Comparison of ENCODE assay signal across 9 cellular contexts in the genomic region with DNA sequence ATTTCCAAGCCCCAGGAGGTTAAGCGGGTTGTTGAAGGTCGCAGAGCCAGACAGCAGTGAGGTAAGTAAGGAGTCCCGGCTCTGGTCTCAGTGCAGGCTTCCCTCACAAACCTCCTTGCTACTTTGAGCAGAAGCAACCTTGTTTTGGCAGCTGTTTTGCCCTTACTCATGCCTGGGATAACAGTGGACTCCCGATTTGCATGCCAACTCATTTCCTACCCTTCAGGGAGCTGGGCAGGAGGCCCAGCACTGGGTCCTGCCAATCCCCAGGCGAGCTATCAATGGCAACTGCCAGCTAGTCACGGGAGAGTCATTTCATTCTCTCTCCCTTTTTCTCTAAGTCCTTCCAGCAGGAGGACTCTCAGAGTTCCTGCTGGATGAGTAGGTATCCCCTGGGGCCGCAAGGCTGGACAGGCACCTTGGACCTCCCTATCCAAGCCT.
DNase-seq lines count a peak whose midpoint lies in the region; ATAC-seq and TF ChIP-seq lines count a peak whose summit lies in the region.
"Had no signal": no experiment of that assay in that cellular context is flagged by ENCODE, and none has a peak within 500 bp of the region (broad histone marks: within the 10 kb centered on the region; RNA-seq: fewer than 3 reads in every experiment).

No MANE protein-coding gene starts in this region.

- no peak overlapping the region for H2BK120ac ChIP-seq in trophoblast cell (ENCODE audit: insufficient read depth, low read length, poor library complexity)

- ATAC-seq in GM18498 (IDR thresholded peaks at IDR 0.05; ENCODE audit: unreplicated experiment) (no peak), HG02763 (IDR thresholded peaks at IDR 0.05; ENCODE audit: unreplicated experiment) (no peak)
- ATAC-seq in CD4-positive, alpha-beta T cell (ENCODE audit: poor library complexity): no peak
- ATAC-seq: natural killer cell had no signal

- peak overlapping the region; percentile 41 for H2BK5ac ChIP-seq in trophoblast cell (ENCODE audit: low read depth, low read length, poor library complexity)

- no peak overlapping the region for H3K9ac ChIP-seq in trophoblast cell (ENCODE audit: low read length)
- no peak overlapping the region for H3K9ac ChIP-seq in colonic mucosa (ENCODE audit: low read depth in 2 of 2, low read length in 2 of 2)

- H3K4me3 Mint-ChIP-seq in CD4-positive, alpha-beta T cell: no peak overlapping the region
- H3K4me3 Mint-ChIP-seq: natural killer cell had no signal

- no peak overlapping the region for H3K14ac ChIP-seq in trophoblast cell (ENCODE audit: low read length)

- peak overlapping the region; percentile 22 for H3K4me2 ChIP-seq in trophoblast cell (ENCODE audit: low read length)

- no peak overlapping the region for H4K12ac ChIP-seq in trophoblast cell (ENCODE audit: low read depth, low read length)

- H3K9me3 ChIP-seq in SJCRH30 (replicated peaks): no peaks in the 10 kb centered on the region
- H3K9me3 ChIP-seq in trophoblast cell (ENCODE audit: insufficient read depth, low read depth, low read length): no peaks in the 10 kb centered on the region
- H3K9me3 ChIP-seq in colonic mucosa: no peaks in the 10 kb centered on the region
- no peaks in the 10 kb centered on the region for H3K9me3 ChIP-seq in CD4-positive, alpha-beta T cell (ENCODE audit: control insufficient read depth, low read length)

- no peak overlapping the region for H3K4ac ChIP-seq in trophoblast cell (ENCODE audit: low read depth, low read length)

- intact Hi-C loops in colonic mucosa (cut with DNase I): no loop called here
- intact Hi-C loops in CD4-positive, alpha-beta T cell (cut with DNase I, micrococcal nuclease): no loop called here

- H3K27ac ChIP-seq in SJCRH30: peak overlapping the region; percentile 84
- H3K27ac ChIP-seq in trophoblast cell (ENCODE audit: low read depth, low read length): peak overlapping the region; percentile 55
- no peak overlapping the region for H3K27ac ChIP-seq in colonic mucosa
- H3K27ac ChIP-seq in CD4-positive, alpha-beta T cell (ENCODE audit: low read depth, low read length): no peak overlapping the region

- H3K36me3 ChIP-seq in SJCRH30 (no peaks in the 10 kb centered on the region), trophoblast cell (ENCODE audit: control insufficient read depth in 1 of 2, insufficient read depth in 2 of 2, low read length in 2 of 2) (no peaks in the 10 kb centered on the region), colonic mucosa (no peaks in the 10 kb centered on the region)

- H3K4me1 ChIP-seq in SJCRH30 (peaks cover 19% of the 10 kb centered on the region), trophoblast cell (ENCODE audit: control insufficient read depth in 1 of 2, insufficient read depth in 2 of 2, low read length in 2 of 2) (peaks cover 16 to 17% of the 10 kb centered on the region in 2 experiments), colonic mucosa (peaks cover 7% of the 10 kb centered on the region)

- H2AFZ ChIP-seq in trophoblast cell (ENCODE audit: insufficient read depth, low read length, poor library complexity): no peak overlapping the region

- H4K8ac ChIP-seq in trophoblast cell (ENCODE audit: low read depth, low read length): peak overlapping the region; percentile 46

- peak overlapping the region; percentile 27 for H2BK12ac ChIP-seq in trophoblast cell (ENCODE audit: low read length)

- peaks cover 29% of the 10 kb centered on the region for H3K27me3 Mint-ChIP-seq in CD4-positive, alpha-beta T cell

- H3K23ac ChIP-seq in trophoblast cell (ENCODE audit: low read length): no peak overlapping the region

- H3K18ac ChIP-seq in trophoblast cell (ENCODE audit: low read length): no peak overlapping the region

- peaks cover 8% of the 10 kb centered on the region for H3K79me1 ChIP-seq in trophoblast cell (ENCODE audit: low read length)

- H3K4me1 Mint-ChIP-seq in CD4-positive, alpha-beta T cell (ENCODE audit: low read depth): no peaks in the 10 kb centered on the region

- no peaks in the 10 kb centered on the region for H3K36me3 Mint-ChIP-seq in CD4-positive, alpha-beta T cell (ENCODE audit: low read depth)
- H3K36me3 Mint-ChIP-seq: natural killer cell had no signal

- H3K79me2 ChIP-seq in trophoblast cell (ENCODE audit: control insufficient read depth, insufficient read depth, low read length, poor library complexity): no peaks in the 10 kb centered on the region

- peak; percentile 98 for DNase-seq in ELR (ENCODE audit: low read depth)
- DNase-seq in SJCRH30: peak; percentile 92
- DNase-seq in fibroblast of villous mesenchyme (ENCODE audit: low read depth): peak; percentile 54
- peak; percentile 25 to 38 for DNase-seq in trophoblast cell
- no peak for DNase-seq in colonic mucosa
- DNase-seq in CD4-positive, alpha-beta T cell: no peak
- DNase-seq: natural killer cell had no signal

- no peak overlapping the region for H3K4me3 ChIP-seq in SJCRH30
- no peak overlapping the region for H3K4me3 ChIP-seq in fibroblast of villous mesenchyme (ENCODE audit: low read depth, low read length)
- H3K4me3 ChIP-seq in trophoblast cell (ENCODE audit: low read depth, low read length): no peak overlapping the region
- H3K4me3 ChIP-seq in colonic mucosa: no peak overlapping the region

- no peak overlapping the region for H2AK5ac ChIP-seq in trophoblast cell (ENCODE audit: low read length)

- H3K27ac Mint-ChIP-seq in CD4-positive, alpha-beta T cell: no peak overlapping the region
- H3K27ac Mint-ChIP-seq: natural killer cell had no signal

- CTCF ChIA-PET in CD4-positive, alpha-beta T cell (lab: Charles Lee): no interaction called here

- TF ChIP-seq CTCF in fibroblast of villous mesenchyme (IDR thresholded peaks at IDR 0.05; ENCODE audit: insufficient read depth, low read depth, low read length) (no peak), colonic mucosa (IDR thresholded peaks at IDR 0.05) (no peak)
- no peak for TF ChIP-seq CTCF in CD4-positive, alpha-beta T cell (IDR thresholded peaks at IDR 0.05)

- no peaks in the 10 kb centered on the region for H3K9me3 Mint-ChIP-seq in CD4-positive, alpha-beta T cell
- H3K9me3 Mint-ChIP-seq: natural killer cell had no signal

- POLR2A ChIA-PET in CD4-positive, alpha-beta T cell (lab: Charles Lee): no interaction called here

- no peaks in the 10 kb centered on the region; the same call in 1 of the 2 replicates for H3K27me3 ChIP-seq in SJCRH30
- H3K27me3 ChIP-seq in trophoblast cell (ENCODE audit: insufficient read depth, low read length): no peaks in the 10 kb centered on the region
- H3K27me3 ChIP-seq in colonic mucosa: no peaks in the 10 kb centered on the region
- H3K27me3 ChIP-seq in CD4-positive, alpha-beta T cell (ENCODE audit: control insufficient read depth, insufficient read depth, low read length): no peaks in the 10 kb centered on the region

- H4K91ac ChIP-seq in trophoblast cell (ENCODE audit: low read depth, low read length): peak overlapping the region; percentile 28

- no CpG with 5 or more reads among the region's 7 CpGs for WGBS in trophoblast cell (ENCODE audit: extremely low coverage, insufficient coverage, insufficient read length)

Comparison
In these comparisons a context has a peak if more than half of its experiments do, and no peak if none do; other contexts are left out.
1. DNase-seq: peak in ELR (single experiment), SJCRH30 (2 of 2), fibroblast of villous mesenchyme (single experiment) and trophoblast cell (2 of 2); none in colonic mucosa (single experiment) and CD4-positive, alpha-beta T cell (0 of 10).
2. H3K27ac ChIP-seq: peak in SJCRH30 (single experiment) and trophoblast cell (single experiment); none in colonic mucosa (single experiment) and CD4-positive, alpha-beta T cell (single experiment).